ENCODE assay signal across 8 cellular contexts in the genomic region with DNA sequence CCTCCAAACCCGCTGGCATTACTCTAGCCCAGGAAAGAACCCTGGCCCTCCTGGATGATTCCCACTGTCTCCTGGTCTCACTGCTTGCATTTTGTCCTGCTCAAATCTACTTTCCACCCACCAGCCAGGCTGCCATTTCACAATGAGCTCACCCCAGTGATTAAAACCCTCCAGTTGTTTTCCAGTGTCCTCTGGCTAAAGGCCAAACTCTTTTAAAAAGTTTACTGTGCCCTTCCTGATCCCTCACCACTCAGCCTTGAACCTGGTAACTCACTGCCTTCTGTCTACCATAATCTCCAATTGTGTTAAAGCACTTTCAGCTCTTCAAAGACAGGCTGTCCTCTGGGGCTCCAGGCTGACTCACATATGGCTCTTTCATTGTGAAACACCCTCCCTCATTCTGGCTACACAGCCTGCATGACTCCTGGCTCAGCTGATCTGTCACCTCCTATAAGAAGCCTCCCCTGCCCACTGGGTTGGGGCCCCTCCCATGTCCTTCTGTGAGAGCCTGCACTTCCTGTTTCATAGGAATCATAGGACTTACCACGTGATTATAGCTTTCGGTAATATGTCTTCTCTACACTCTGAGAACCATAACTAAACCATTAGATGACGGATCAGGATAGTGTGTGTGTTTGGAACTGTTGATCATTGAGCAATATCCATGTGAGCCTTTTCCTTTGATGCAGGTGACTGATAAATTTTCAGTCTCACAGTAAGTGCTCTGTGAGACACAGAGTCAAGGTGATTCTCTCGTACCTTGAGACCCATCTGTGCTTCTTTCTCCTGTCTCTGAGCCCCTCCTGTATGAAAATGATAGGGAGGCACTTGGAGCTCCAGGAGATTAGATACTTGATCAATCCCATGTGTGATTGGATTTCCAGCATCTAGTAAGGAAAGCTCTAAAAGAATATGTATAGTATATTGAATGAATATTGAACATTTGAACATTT.
DNase-seq lines count a peak whose midpoint lies in the region; ATAC-seq, FAIRE-seq and TF ChIP-seq lines count a peak whose summit lies in the region.

No MANE protein-coding gene starts in this region.

- TF ChIP-seq POLR2A in vagina (IDR thresholded peaks at IDR 0.05), result no peak

- H3K9me1 ChIP-seq in keratinocyte (ENCODE audit: control insufficient read depth, extremely low read depth, insufficient read depth, low read length), result no peaks in the 10 kb centered on the region

- H3K9me3 ChIP-seq in keratinocyte (ENCODE audit: control insufficient read depth, low read depth, low read length) (no peaks in the 10 kb centered on the region), vagina (no peaks in the 10 kb centered on the region)

- no peak overlapping the region for H3K4me2 ChIP-seq in keratinocyte (ENCODE audit: control insufficient read depth, extremely low read depth, insufficient read depth, low read depth, low read length)

- peak; percentile 12 for DNase-seq in CMK (ENCODE audit: low read depth)
- peak; percentile 88 for DNase-seq in NCI-H69 (lab: John Stamatoyannopoulos, UW)
- DNase-seq in activated naive CD8-positive, alpha-beta T cell treated with anti-CD3 and anti-CD28 coated beads, Interleukin-2, amount 10 ng/mL, durations not matched to agents 7 days and 5 days, result no peak
- peak; percentile 58 for DNase-seq in keratinocyte (ENCODE audit: low read depth, low spot score)
- peak; percentile 96 for DNase-seq in stromal cell of bone marrow (ENCODE audit: low read depth)
- DNase-seq in HEK293T (ENCODE audit: extremely low spot score), result no peak
- DNase-seq in vagina (ENCODE audit: extremely low spot score in 2 of 2), result no peak

- H3K9ac ChIP-seq in keratinocyte (ENCODE audit: control insufficient read depth, extremely low read depth, insufficient read depth, low read length), result no peak overlapping the region

- POLR2A ChIA-PET in activated naive CD8-positive, alpha-beta T cell treated with anti-CD3 and anti-CD28 coated beads, Interleukin-2, amount 10 ng/mL, durations not matched to agents 7 days and 5 days (lab: Charles Lee), result no interaction called here
- POLR2A ChIA-PET in HEK293T (lab: Yijun Ruan, JAX), result no interaction called here

- no peaks in the 10 kb centered on the region for H3K36me3 ChIP-seq in keratinocyte (ENCODE audit: control insufficient read depth in 2 of 2, extremely low read depth in 1 of 2, insufficient read depth in 2 of 2, low read length in 2 of 2)
- no peaks in the 10 kb centered on the region for H3K36me3 ChIP-seq in vagina

- no peaks in the 10 kb centered on the region for H4K20me1 ChIP-seq in keratinocyte (ENCODE audit: control insufficient read depth, extremely low read depth, insufficient read depth, low read length)

- no peak overlapping the region for H3K4me3 Mint-ChIP-seq in activated naive CD8-positive, alpha-beta T cell treated with anti-CD3 and anti-CD28 coated beads, Interleukin-2, amount 10 ng/mL, durations not matched to agents 7 days and 5 days

- CTCF ChIA-PET in HEK293T (lab: Yijun Ruan, JAX), result no interaction called here

- H3K27ac Mint-ChIP-seq in activated naive CD8-positive, alpha-beta T cell treated with anti-CD3 and anti-CD28 coated beads, Interleukin-2, amount 10 ng/mL, durations not matched to agents 7 days and 5 days, result no peak overlapping the region

- no peak overlapping the region for H3K4me3 ChIP-seq in keratinocyte (ENCODE audit: control insufficient read depth in 2 of 3, extremely low read depth in 1 of 3, insufficient read depth in 2 of 3, low read depth in 1 of 3, low read length in 3 of 3)
- no peak overlapping the region for H3K4me3 ChIP-seq in vagina

- no peaks in the 10 kb centered on the region for H3K4me1 Mint-ChIP-seq in activated naive CD8-positive, alpha-beta T cell treated with anti-CD3 and anti-CD28 coated beads, Interleukin-2, amount 10 ng/mL, durations not matched to agents 7 days and 5 days

- peaks cover 40% of the 10 kb centered on the region for H3K4me1 ChIP-seq in keratinocyte (ENCODE audit: control insufficient read depth, extremely low read depth, insufficient read depth, low read length)
- H3K4me1 ChIP-seq in vagina, result no peaks in the 10 kb centered on the region

- H3K27me3 ChIP-seq in keratinocyte (ENCODE audit: control insufficient read depth, extremely low read depth, insufficient read depth, low read length) (no peaks in the 10 kb centered on the region), vagina (no peaks in the 10 kb centered on the region)

- intact Hi-C loops in vagina (cut with DNase I), result no loop called here

- TF ChIP-seq CTCF in keratinocyte (optimal IDR thresholded peaks at IDR 0.05 in 1 of 3, IDR thresholded peaks at IDR 0.05 in 1 of 3, conservative IDR thresholded peaks at IDR 0.05 in 1 of 3; ENCODE audit: extremely low read depth in 1 of 3, insufficient read depth in 2 of 3, low read length in 3 of 3) (no peak), vagina (IDR thresholded peaks at IDR 0.05) (no peak)

- H3K9me3 Mint-ChIP-seq in activated naive CD8-positive, alpha-beta T cell treated with anti-CD3 and anti-CD28 coated beads, Interleukin-2, amount 10 ng/mL, durations not matched to agents 7 days and 5 days, result peaks cover 3% of the 10 kb centered on the region

- peak; percentile 60 for ATAC-seq in GM21825 (IDR thresholded peaks at IDR 0.05; ENCODE audit: unreplicated experiment)
- peak; percentile 74 for ATAC-seq in activated naive CD8-positive, alpha-beta T cell treated with anti-CD3 and anti-CD28 coated beads, Interleukin-2, amount 10 ng/mL, durations not matched to agents 7 days and 5 days (ENCODE audit: low read depth)

- peak; percentile 58 for FAIRE-seq in keratinocyte (lab: Jason Lieb, UNC)

- H2AFZ ChIP-seq in keratinocyte (ENCODE audit: control insufficient read depth, low read length), result peak overlapping the region; percentile 40

- H3K79me2 ChIP-seq in keratinocyte (ENCODE audit: control insufficient read depth, insufficient read depth, low read length), result no peaks in the 10 kb centered on the region

- no peak overlapping the region for H3K27ac ChIP-seq in keratinocyte (ENCODE audit: control insufficient read depth, insufficient read depth, low read length)
- H3K27ac ChIP-seq in vagina, result no peak overlapping the region

- dilution Hi-C loops in keratinocyte (cut with MboI; ENCODE audit: extremely low pct_ligation_motif_present, low sequenced_read_pairs), result no loop called here

- H3K27me3 Mint-ChIP-seq in activated naive CD8-positive, alpha-beta T cell treated with anti-CD3 and anti-CD28 coated beads, Interleukin-2, amount 10 ng/mL, durations not matched to agents 7 days and 5 days, result no peaks in the 10 kb centered on the region

- peaks cover 1% of the 10 kb centered on the region for H3K36me3 Mint-ChIP-seq in activated naive CD8-positive, alpha-beta T cell treated with anti-CD3 and anti-CD28 coated beads, Interleukin-2, amount 10 ng/mL, durations not matched to agents 7 days and 5 days

TF ChIP-seq in HEK293T, 16 proteins besides CTCF, POLR2A, EP300 and RAD21:
- no peak for TF ChIP-seq LEF1 (IDR thresholded peaks at IDR 0.05; ENCODE audit: borderline replicate concordance)
- TF ChIP-seq SUZ12 (IDR thresholded peaks at IDR 0.05), result no peak
- TF ChIP-seq ZNF384 (IDR thresholded peaks at IDR 0.05), result no peak
- TF ChIP-seq CTBP1 (IDR thresholded peaks at IDR 0.05; ENCODE audit: borderline replicate concordance), result no peak
- no peak for TF ChIP-seq ARNT (IDR thresholded peaks at IDR 0.05)
- no peak for TF ChIP-seq FOXK2 (IDR thresholded peaks at IDR 0.05)

Comparison
In these comparisons a context has a peak if more than half of its experiments do, and no peak if none do; other contexts are left out.
1. DNase-seq: peak in CMK (single experiment), NCI-H69 (single experiment), keratinocyte (single experiment) and stromal cell of bone marrow (single experiment); none in activated naive CD8-positive, alpha-beta T cell treated with anti-CD3 and anti-CD28 coated beads, Interleukin-2, amount 10 ng/mL, durations not matched to agents 7 days and 5 days (single experiment), HEK293T (single experiment) and vagina (0 of 2).